In the genomic region with DNA sequence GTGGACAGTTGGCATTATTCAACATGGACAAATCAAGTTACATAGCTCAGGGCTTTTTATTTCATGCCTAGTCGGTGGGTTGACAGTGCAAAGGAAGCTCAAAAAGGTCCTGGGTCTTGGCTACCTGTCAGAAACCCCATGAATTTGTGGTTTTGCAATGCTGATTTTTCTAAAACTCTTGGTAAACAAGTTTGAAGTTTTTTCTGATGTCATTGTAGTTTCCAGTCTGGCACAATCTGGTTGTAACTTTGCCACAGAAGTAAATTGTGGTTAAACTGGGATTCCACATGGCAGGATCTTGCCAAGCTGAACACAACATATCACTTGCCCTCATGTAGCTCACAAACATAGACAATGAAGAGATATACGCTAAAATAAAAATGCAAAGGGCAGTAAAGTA, we compare ENCODE assay signal across 19 cellular contexts.
DNase-seq lines count a peak whose midpoint lies in the region; ATAC-seq, FAIRE-seq and TF ChIP-seq lines count a peak whose summit lies in the region.
"Had no signal": no experiment of that assay in that cellular context is flagged by ENCODE, and none has a peak within 500 bp of the region (broad histone marks: within the 10 kb centered on the region; RNA-seq: fewer than 3 reads in every experiment).

No MANE protein-coding gene starts in this region.

- H3K9me3 ChIP-seq in transverse colon = peaks cover 0 to 4% of the 10 kb centered on the region in 2 donors

- H3K27ac ChIP-seq in transverse colon = no peak overlapping the region
- H3K27ac ChIP-seq: SK-N-MC had no signal

- H3K4me3 ChIP-seq in AG10803 (ENCODE audit: low read length) (no peak overlapping the region), cardiac fibroblast (replicated peaks in 1 of 2; ENCODE audit: low read depth in 2 of 2, low read length in 2 of 2) (no peak overlapping the region), transverse colon (no peak overlapping the region)
- H3K4me3 ChIP-seq: SK-N-MC had no signal

- no peak for FAIRE-seq in HTR-8/SVneo (lab: Jason Lieb, UNC)

- 64 to 71% methylated on average over 2 of the region's 2 CpGs for WGBS in transverse colon (ENCODE audit: low coverage in 1 of 2), 2 donors

- no peak for ATAC-seq in activated T-cell treated with anti-CD3 and anti-CD28 coated beads, Interleukin-2, amount 50 U/mL, for 4 hours

- H3K9me3 Mint-ChIP-seq in activated T-cell treated with anti-CD3 and anti-CD28 coated beads, Interleukin-2, amount 50 U/mL, for 4 hours = peaks cover 7% of the 10 kb centered on the region
- H3K9me3 Mint-ChIP-seq: HFFc6 had no signal

- no peaks in the 10 kb centered on the region for H3K4me1 Mint-ChIP-seq in activated T-cell treated with anti-CD3 and anti-CD28 coated beads, Interleukin-2, amount 50 U/mL, for 4 hours (ENCODE audit: low read depth)
- H3K4me1 Mint-ChIP-seq: CD8-positive, alpha-beta memory T cell had no signal

- no peak for TF ChIP-seq POLR2A in transverse colon (IDR thresholded peaks at IDR 0.05)

- TF ChIP-seq CTCF in AG10803 (conservative IDR thresholded peaks at IDR 0.05; ENCODE audit: low read length) = no peak
- TF ChIP-seq CTCF in cardiac fibroblast (IDR thresholded peaks at IDR 0.05; ENCODE audit: low read depth, low read length) = no peak
- TF ChIP-seq CTCF in transverse colon (IDR thresholded peaks at IDR 0.05) = no peak

- DNase-seq in AG10803 (ENCODE audit: low read depth) (peak; percentile 2), NCI-H226 (peak; percentile 23), cardiac fibroblast (ENCODE audit: low read depth in 2 of 2) (peak; percentile 33 to 69), glomerular visceral epithelial cell (ENCODE audit: extremely low spot score) (peak; percentile 18), transverse colon (no peak), SHP77 treated with DMSO at 0.1 percent for 48 hours (lab: John Stamatoyannopoulos, UW) (no peak), HTR-8/SVneo (ENCODE audit: insufficient read length, low spot score) (no peak)
- DNase-seq in activated T-cell treated with anti-CD3 and anti-CD28 coated beads, Interleukin-2, amount 50 U/mL, for 4 hours = no peak
- DNase-seq: CD8-positive, alpha-beta memory T cell; DND-41; GOT3; HFFc6; Kasumi-1; NCI-H146; NCI-H2227 treated with DMSO at 0.1 percent for 48 hours; NCI-H526 treated with DMSO at 0.1 percent for 48 hours; NK-92 treated with Interleukin-12 subunit alpha and Interleukin-12 subunit beta, amount 100 ng/mL, for 24 hours; OCI-M1 had no signal

- intact Hi-C loops in transverse colon (cut with DNase I; ENCODE audit: low total_unique reads) = no loop called here

- H3K4me3 Mint-ChIP-seq in activated T-cell treated with anti-CD3 and anti-CD28 coated beads, Interleukin-2, amount 50 U/mL, for 4 hours = no peak overlapping the region
- H3K4me3 Mint-ChIP-seq: CD8-positive, alpha-beta memory T cell; HFFc6 had no signal

- no peak for TF ChIP-seq EP300 in transverse colon (IDR thresholded peaks at IDR 0.05; ENCODE audit: low read depth)

- no peaks in the 10 kb centered on the region for H3K36me3 Mint-ChIP-seq in activated T-cell treated with anti-CD3 and anti-CD28 coated beads, Interleukin-2, amount 50 U/mL, for 4 hours (ENCODE audit: insufficient read depth)

- in situ Hi-C loops in transverse colon (cut with MboI; ENCODE audit: low pct_ligation_motif_present in 1 of 4, low pct_unique_long_range_greater_than_20kb in 1 of 4, low sequenced_read_pairs in 3 of 4) = no loop called here

- no peaks in the 10 kb centered on the region for H3K27me3 ChIP-seq in transverse colon

- peaks cover 0 to 2% (median 0%) of the 10 kb centered on the region in 4 donors for H3K4me1 ChIP-seq in transverse colon

- no peaks in the 10 kb centered on the region for H3K36me3 ChIP-seq in transverse colon

- H3K27me3 Mint-ChIP-seq in activated T-cell treated with anti-CD3 and anti-CD28 coated beads, Interleukin-2, amount 50 U/mL, for 4 hours (ENCODE audit: low read depth) = peaks cover 4% of the 10 kb centered on the region

Comparison
In these comparisons a context has a peak if more than half of its experiments do, and no peak if none do; other contexts are left out.
1. DNase-seq: peak in AG10803 (single experiment), NCI-H226 (single experiment), cardiac fibroblast (2 of 2) and glomerular visceral epithelial cell (single experiment); none in activated T-cell treated with anti-CD3 and anti-CD28 coated beads, Interleukin-2, amount 50 U/mL, for 4 hours (single experiment), transverse colon (single experiment), SHP77 treated with DMSO at 0.1 percent for 48 hours (single experiment) and HTR-8/SVneo (single experiment).